18 cellular contexts compared by ENCODE assay signal in the genomic region with DNA sequence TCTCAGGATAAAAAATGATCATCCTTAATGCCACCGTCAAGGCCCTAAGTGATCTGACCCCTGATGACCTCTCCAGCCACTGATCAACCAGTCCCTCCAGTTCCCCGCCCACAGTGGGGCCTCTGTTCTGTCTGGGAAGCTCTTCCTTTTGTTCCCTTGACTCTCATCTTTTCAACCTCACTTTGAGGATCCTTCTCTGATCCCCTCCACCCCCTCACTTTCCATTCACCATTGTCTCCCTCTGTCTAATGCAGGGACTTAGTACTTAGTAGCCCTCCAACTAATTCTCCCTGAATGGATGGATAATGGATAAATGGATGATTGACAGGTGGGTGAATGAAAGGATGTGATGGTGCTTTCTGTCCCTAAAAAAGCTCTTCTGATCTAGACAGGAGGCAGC.
"Had no signal": no experiment of that assay in that cellular context is flagged by ENCODE, and none has a peak within 500 bp of the region (broad histone marks: within the 10 kb centered on the region; RNA-seq: fewer than 3 reads in every experiment).

No MANE protein-coding gene starts in this region.

- H3K27me3 Mint-ChIP-seq: activated B cell treated with CpG ODN at 0.5 μM for 24 hours; activated CD4-positive, alpha-beta memory T cell treated with anti-CD3 and anti-CD28 coated beads, Interleukin-2, amount 10 ng/mL, durations not matched to agents 7 days and 5 days; activated CD8-positive, alpha-beta memory T cell treated with anti-CD3 and anti-CD28 coated beads, Interleukin-2, amount 10 ng/mL, durations not matched to agents 7 days and 5 days; activated naive CD8-positive, alpha-beta T cell; dendritic cell treated with granulocyte-macrophage colony-stimulating factor and Interleukin-4, amounts not matched to agents 40 ng/mL and 50 ng/mL, for 4 days; effector memory CD8-positive, alpha-beta T cell; stimulated activated naive CD8-positive, alpha-beta T cell treated with anti-CD3 and anti-CD28 coated beads, Interleukin-15, amount 100 ng/mL, for 72 hours had no signal

- H3K4me3 ChIP-seq: esophagus squamous epithelium, lower lobe of right lung, right atrium auricular region, upper lobe of left lung had no signal

- H3K9me3 Mint-ChIP-seq: activated B cell treated with CpG ODN at 0.5 μM for 24 hours; activated CD4-positive, alpha-beta memory T cell treated with anti-CD3 and anti-CD28 coated beads, Interleukin-2, amount 10 ng/mL, durations not matched to agents 7 days and 5 days; dendritic cell treated with granulocyte-macrophage colony-stimulating factor and Interleukin-4, amounts not matched to agents 40 ng/mL and 50 ng/mL, for 4 days; effector memory CD8-positive, alpha-beta T cell; immature natural killer cell; natural killer cell; stimulated activated naive CD8-positive, alpha-beta T cell treated with anti-CD3 and anti-CD28 coated beads, Interleukin-15, amount 100 ng/mL, for 72 hours had no signal

- H3K27ac ChIP-seq: esophagus squamous epithelium, lower lobe of right lung, upper lobe of left lung had no signal

- H3K36me3 Mint-ChIP-seq: activated CD8-positive, alpha-beta memory T cell treated with anti-CD3 and anti-CD28 coated beads, Interleukin-2, amount 10 ng/mL, durations not matched to agents 7 days and 5 days; activated naive CD8-positive, alpha-beta T cell; immature natural killer cell; natural killer cell had no signal

- DNase-seq: activated B cell treated with CpG ODN at 0.5 μM for 24 hours; activated CD4-positive, alpha-beta memory T cell treated with anti-CD3 and anti-CD28 coated beads, Interleukin-2, amount 10 ng/mL, durations not matched to agents 7 days and 5 days; activated CD4-positive, alpha-beta T cell treated with anti-CD3 and anti-CD28 coated beads for 4 hours; activated CD8-positive, alpha-beta memory T cell treated with anti-CD3 and anti-CD28 coated beads, Interleukin-2, amount 10 ng/mL, durations not matched to agents 7 days and 5 days; effector memory CD8-positive, alpha-beta T cell; esophagus squamous epithelium; immature natural killer cell; lower lobe of right lung; natural killer cell; occipital lobe; small intestine; stimulated activated CD4-positive, alpha-beta T cell treated with anti-CD3 and anti-CD28 coated beads, Interleukin-4, amount 100 ng/mL, for 1 hour; stimulated activated naive CD8-positive, alpha-beta T cell treated with anti-CD3 and anti-CD28 coated beads, Interleukin-15, amount 100 ng/mL, for 72 hours; T-helper 9 cell had no signal

- H3K4me1 Mint-ChIP-seq: activated B cell treated with CpG ODN at 0.5 μM for 24 hours; activated CD8-positive, alpha-beta memory T cell treated with anti-CD3 and anti-CD28 coated beads, Interleukin-2, amount 10 ng/mL, durations not matched to agents 7 days and 5 days; immature natural killer cell; natural killer cell; stimulated activated naive CD8-positive, alpha-beta T cell treated with anti-CD3 and anti-CD28 coated beads, Interleukin-15, amount 100 ng/mL, for 72 hours had no signal

- ATAC-seq: activated CD8-positive, alpha-beta memory T cell treated with anti-CD3 and anti-CD28 coated beads, Interleukin-2, amount 10 ng/mL, durations not matched to agents 7 days and 5 days; effector memory CD8-positive, alpha-beta T cell; lower lobe of right lung; natural killer cell; stimulated activated naive CD8-positive, alpha-beta T cell treated with anti-CD3 and anti-CD28 coated beads, Interleukin-15, amount 100 ng/mL, for 72 hours had no signal

- H3K4me3 Mint-ChIP-seq: activated B cell treated with CpG ODN at 0.5 μM for 24 hours; activated CD4-positive, alpha-beta memory T cell treated with anti-CD3 and anti-CD28 coated beads, Interleukin-2, amount 10 ng/mL, durations not matched to agents 7 days and 5 days; activated CD8-positive, alpha-beta memory T cell treated with anti-CD3 and anti-CD28 coated beads, Interleukin-2, amount 10 ng/mL, durations not matched to agents 7 days and 5 days; activated naive CD8-positive, alpha-beta T cell; dendritic cell treated with granulocyte-macrophage colony-stimulating factor and Interleukin-4, amounts not matched to agents 40 ng/mL and 50 ng/mL, for 4 days; effector memory CD8-positive, alpha-beta T cell; immature natural killer cell; natural killer cell; stimulated activated naive CD8-positive, alpha-beta T cell treated with anti-CD3 and anti-CD28 coated beads, Interleukin-15, amount 100 ng/mL, for 72 hours had no signal

- H3K9me3 ChIP-seq: esophagus squamous epithelium, lower lobe of right lung, right atrium auricular region, upper lobe of left lung had no signal

- H3K27me3 ChIP-seq: esophagus squamous epithelium, right atrium auricular region, upper lobe of left lung had no signal

- H3K27ac Mint-ChIP-seq: activated B cell treated with CpG ODN at 0.5 μM for 24 hours; activated CD4-positive, alpha-beta memory T cell treated with anti-CD3 and anti-CD28 coated beads, Interleukin-2, amount 10 ng/mL, durations not matched to agents 7 days and 5 days; activated CD8-positive, alpha-beta memory T cell treated with anti-CD3 and anti-CD28 coated beads, Interleukin-2, amount 10 ng/mL, durations not matched to agents 7 days and 5 days; activated naive CD8-positive, alpha-beta T cell; dendritic cell treated with granulocyte-macrophage colony-stimulating factor and Interleukin-4, amounts not matched to agents 40 ng/mL and 50 ng/mL, for 4 days; effector memory CD8-positive, alpha-beta T cell; immature natural killer cell; natural killer cell; stimulated activated naive CD8-positive, alpha-beta T cell treated with anti-CD3 and anti-CD28 coated beads, Interleukin-15, amount 100 ng/mL, for 72 hours had no signal

- H3K36me3 ChIP-seq: lower lobe of right lung, right atrium auricular region had no signal
